ENCODE assay signal across 14 cellular contexts in the genomic region with DNA sequence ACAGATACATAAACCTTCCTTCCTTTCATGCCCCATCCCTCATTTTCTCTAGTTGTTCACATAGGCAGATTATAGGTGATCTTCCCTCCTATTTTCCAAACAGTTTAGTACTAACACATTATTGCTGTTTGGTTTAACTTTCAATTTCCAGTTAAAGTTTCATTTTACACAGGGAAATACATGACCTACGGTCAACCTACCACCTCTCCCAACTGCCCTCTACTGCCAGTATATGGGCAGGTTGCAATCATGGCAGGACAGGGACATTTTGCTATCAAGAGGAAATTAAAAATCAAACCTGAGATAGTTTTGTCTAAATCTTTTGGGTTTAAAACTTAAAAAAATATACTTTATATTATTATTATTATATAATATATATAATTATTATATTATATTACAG. TPM values are rescaled to one million over a fixed set of nuclear protein-coding genes. Genes with fewer than 3 reads are reported as not detected.
DNase-seq lines count a peak whose midpoint lies in the region; ATAC-seq, FAIRE-seq and TF ChIP-seq lines count a peak whose summit lies in the region.
"Had no signal": no experiment of that assay in that cellular context is flagged by ENCODE, and none has a peak within 500 bp of the region (broad histone marks: within the 10 kb centered on the region; RNA-seq: fewer than 3 reads in every experiment).

No MANE protein-coding gene starts in this region.

- H3K36me3 ChIP-seq in kidney (ENCODE audit: control insufficient read depth in 1 of 2, insufficient read depth in 2 of 2, low read length in 2 of 2): peaks cover 0 to 14% of the 10 kb centered on the region in 2 donors

- no peak overlapping the region for H3K4me3 ChIP-seq in kidney (ENCODE audit: low read length in 2 of 2)
- H3K4me3 ChIP-seq: BLaER1 treated with 17β-estradiol and CSF1 and Interleukin-3, amounts not matched to agents 10 nM and 100 nM had no signal

- no peak overlapping the region for H3K27ac ChIP-seq in kidney (ENCODE audit: low read depth in 2 of 2, low read length in 2 of 2)
- H3K27ac ChIP-seq: BLaER1 treated with 17β-estradiol and CSF1 and Interleukin-3, amounts not matched to agents 10 nM and 100 nM had no signal

- ATAC-seq in T-helper 17 cell (no peak), HG03520 (IDR thresholded peaks at IDR 0.05; ENCODE audit: unreplicated experiment) (no peak)
- no peak for ATAC-seq in natural killer cell treated with Interleukin-12 subunit alpha and Interleukin-12 subunit beta and Interleukin-15 and Interleukin-18, amount 100 ng/mL, for 72 hours

- intact Hi-C loops in kidney (cut with DNase I): no loop called here

- H3K4me3 Mint-ChIP-seq in T-helper 17 cell (no peak overlapping the region), HFFc6 (no peak overlapping the region)
- H3K4me3 Mint-ChIP-seq in natural killer cell treated with Interleukin-12 subunit alpha and Interleukin-12 subunit beta and Interleukin-15 and Interleukin-18, amount 100 ng/mL, for 72 hours: no peak overlapping the region
- H3K4me3 Mint-ChIP-seq: CD4-positive, CD25-positive, alpha-beta regulatory T cell had no signal

- no peak overlapping the region for H3K9ac ChIP-seq in kidney (ENCODE audit: low read length in 2 of 2)
- H3K9ac ChIP-seq: BLaER1 treated with 17β-estradiol and CSF1 and Interleukin-3, amounts not matched to agents 10 nM and 100 nM had no signal

- peaks cover 11% of the 10 kb centered on the region for H3K36me3 Mint-ChIP-seq in T-helper 17 cell (ENCODE audit: low read depth)
- peaks cover 11% of the 10 kb centered on the region for H3K36me3 Mint-ChIP-seq in natural killer cell treated with Interleukin-12 subunit alpha and Interleukin-12 subunit beta and Interleukin-15 and Interleukin-18, amount 100 ng/mL, for 72 hours
- H3K36me3 Mint-ChIP-seq in HFFc6 (ENCODE audit: low read depth): peaks cover 8% of the 10 kb centered on the region

- peak overlapping the region; percentile 74 for H3K27ac Mint-ChIP-seq in T-helper 17 cell
- peak overlapping the region; percentile 45 to 61 for H3K27ac Mint-ChIP-seq in natural killer cell treated with Interleukin-12 subunit alpha and Interleukin-12 subunit beta and Interleukin-15 and Interleukin-18, amount 100 ng/mL, for 72 hours
- H3K27ac Mint-ChIP-seq in HFFc6: no peak overlapping the region
- H3K27ac Mint-ChIP-seq: CD4-positive, CD25-positive, alpha-beta regulatory T cell had no signal

- H3K4me1 ChIP-seq in kidney (ENCODE audit: control insufficient read depth in 1 of 2, insufficient read depth in 1 of 2, low read depth in 1 of 2, low read length in 2 of 2): no peaks in the 10 kb centered on the region
- H3K4me1 ChIP-seq: BLaER1 treated with 17β-estradiol and CSF1 and Interleukin-3, amounts not matched to agents 10 nM and 100 nM had no signal

- H3K9me3 Mint-ChIP-seq in natural killer cell treated with Interleukin-12 subunit alpha and Interleukin-12 subunit beta and Interleukin-15 and Interleukin-18, amount 100 ng/mL, for 72 hours: no peaks in the 10 kb centered on the region
- H3K9me3 Mint-ChIP-seq in HFFc6: no peaks in the 10 kb centered on the region
- H3K9me3 Mint-ChIP-seq: CD4-positive, CD25-positive, alpha-beta regulatory T cell had no signal

- no peak for DNase-seq in T-helper 17 cell
- DNase-seq in kidney: no peak
- no peak for DNase-seq in natural killer cell treated with Interleukin-12 subunit alpha and Interleukin-12 subunit beta and Interleukin-15 and Interleukin-18, amount 100 ng/mL, for 72 hours (ENCODE audit: low spot score)
- no peak for DNase-seq in NCI-H69 (lab: John Stamatoyannopoulos, UW)
- no peak for DNase-seq in HFFc6
- DNase-seq: 8988T; ACHN; Calu3; CD4-positive, CD25-positive, alpha-beta regulatory T cell; DMS 273 treated with DMSO at 0.1 percent for 48 hours; HCEC 1CT had no signal

- TF ChIP-seq CTCF in kidney (IDR thresholded peaks at IDR 0.05; ENCODE audit: borderline replicate concordance, extremely low read depth, insufficient read depth) (peak; percentile 21), HFFc6 (IDR thresholded peaks at IDR 0.05) (no peak)

- H3K27me3 Mint-ChIP-seq in T-helper 17 cell (no peaks in the 10 kb centered on the region), HFFc6 (ENCODE audit: insufficient read depth) (no peaks in the 10 kb centered on the region; the same call in 1 of the 2 replicates)
- H3K27me3 Mint-ChIP-seq in natural killer cell treated with Interleukin-12 subunit alpha and Interleukin-12 subunit beta and Interleukin-15 and Interleukin-18, amount 100 ng/mL, for 72 hours: no peaks in the 10 kb centered on the region
- H3K27me3 Mint-ChIP-seq: CD4-positive, CD25-positive, alpha-beta regulatory T cell had no signal

- FAIRE-seq in A204.1 (lab: Jason Lieb, UNC): peak; percentile 37
- FAIRE-seq in kidney (lab: Jason Lieb, UNC): no peak

- H3K9me3 ChIP-seq in T-helper 17 cell (ENCODE audit: control insufficient read depth, low read length, poor library complexity, severe bottlenecking): no peaks in the 10 kb centered on the region
- no peaks in the 10 kb centered on the region for H3K9me3 ChIP-seq in kidney (ENCODE audit: control insufficient read depth in 1 of 2, low read length in 2 of 2)
- H3K9me3 ChIP-seq: BLaER1 treated with 17β-estradiol and CSF1 and Interleukin-3, amounts not matched to agents 10 nM and 100 nM had no signal

- H3K4me1 Mint-ChIP-seq in T-helper 17 cell (no peaks in the 10 kb centered on the region), HFFc6 (ENCODE audit: low read depth) (no peaks in the 10 kb centered on the region)
- H3K4me1 Mint-ChIP-seq in natural killer cell treated with Interleukin-12 subunit alpha and Interleukin-12 subunit beta and Interleukin-15 and Interleukin-18, amount 100 ng/mL, for 72 hours (ENCODE audit: low read depth in 2 of 2): peaks cover 13 to 17% of the 10 kb centered on the region in 2 donors
- H3K4me1 Mint-ChIP-seq: CD4-positive, CD25-positive, alpha-beta regulatory T cell had no signal

RNA-seq across cellular contexts. Expression of gene TFDP2, which starts 26.1 kb away (rescaled TPM):
- total RNA-seq in T-helper 17 cell (10 to 100 TPM; 22.1 to 31.9 TPM), kidney (50.6 TPM)
- polyA plus RNA-seq in kidney (ENCODE audit: insufficient read depth, low read depth, low replicate concordance): 38.7 TPM
- 10 to 100 TPM; 37.1 to 47.8 TPM for total RNA-seq in natural killer cell treated with Interleukin-12 subunit alpha and Interleukin-12 subunit beta and Interleukin-15 and Interleukin-18, amount 100 ng/mL, for 72 hours
- 10 to 100 TPM; 22.0 to 34.1 (median 27.6) TPM for total RNA-seq in HFFc6 (2021; fragmentation: NEBNext Ultra II Directional; extraction: Animal tissue kit (Norgen Biotek cat#: 25700))

RNA-seq across cellular contexts. Expression of gene GK5, which starts 49.9 kb away (rescaled TPM):
- total RNA-seq in T-helper 17 cell (10 to 100 TPM; 17.2 to 23.1 TPM), kidney (21.7 TPM)
- polyA plus RNA-seq in kidney (ENCODE audit: insufficient read depth, low read depth, low replicate concordance): 4.0 TPM
- total RNA-seq in natural killer cell treated with Interleukin-12 subunit alpha and Interleukin-12 subunit beta and Interleukin-15 and Interleukin-18, amount 100 ng/mL, for 72 hours: 10 to 100 TPM; 57.4 to 59.5 TPM
- 10 to 100 TPM; 12.4 to 16.8 (median 14.1) TPM for total RNA-seq in HFFc6 (2021; fragmentation: NEBNext Ultra II Directional; extraction: Animal tissue kit (Norgen Biotek cat#: 25700))
